In genomic region chr5:93150311-93151012, GRCh38 we compare ENCODE assay signal across 1 cellular context.
TF ChIP-seq lines count a peak whose summit lies in the region.

No MANE protein-coding gene starts in this region.

TF ChIP-seq in HCT116, 20 proteins besides CTCF, POLR2A, EP300 and RAD21 (continued from another document):
- TF ChIP-seq FOSL1 (IDR thresholded peaks at IDR 0.05; ENCODE audit: low read depth) (no peak), SP1 (IDR thresholded peaks at IDR 0.05; ENCODE audit: low read depth) (no peak), TCF7L2 (IDR thresholded peaks at IDR 0.05; ENCODE audit: borderline replicate concordance, extremely low read depth, insufficient read depth, insufficient read length) (no peak), CBX3 (IDR thresholded peaks at IDR 0.05; ENCODE audit: low read depth) (no peak), ZFX (IDR thresholded peaks at IDR 0.05) (no peak), EGR1 (IDR thresholded peaks at IDR 0.05; ENCODE audit: low read depth) (no peak), REST (IDR thresholded peaks at IDR 0.05; ENCODE audit: low read depth) (no peak), SIN3A (IDR thresholded peaks at IDR 0.05; ENCODE audit: low read depth) (no peak), ATF3 (IDR thresholded peaks at IDR 0.05) (no peak), ZNF274 (IDR thresholded peaks at IDR 0.05; ENCODE audit: low read depth, low read length) (no peak), MAX (IDR thresholded peaks at IDR 0.05) (no peak), SRF (IDR thresholded peaks at IDR 0.05; ENCODE audit: low read depth) (no peak), ELF1 (IDR thresholded peaks at IDR 0.05; ENCODE audit: borderline replicate concordance, low read depth) (no peak), CEBPB (IDR thresholded peaks at IDR 0.05; ENCODE audit: low read depth) (no peak)
TF ChIP-seq in HCT116: peak in this region for 0.
